Comparison of ENCODE assay signal across 1 cellular context in the genomic region with DNA sequence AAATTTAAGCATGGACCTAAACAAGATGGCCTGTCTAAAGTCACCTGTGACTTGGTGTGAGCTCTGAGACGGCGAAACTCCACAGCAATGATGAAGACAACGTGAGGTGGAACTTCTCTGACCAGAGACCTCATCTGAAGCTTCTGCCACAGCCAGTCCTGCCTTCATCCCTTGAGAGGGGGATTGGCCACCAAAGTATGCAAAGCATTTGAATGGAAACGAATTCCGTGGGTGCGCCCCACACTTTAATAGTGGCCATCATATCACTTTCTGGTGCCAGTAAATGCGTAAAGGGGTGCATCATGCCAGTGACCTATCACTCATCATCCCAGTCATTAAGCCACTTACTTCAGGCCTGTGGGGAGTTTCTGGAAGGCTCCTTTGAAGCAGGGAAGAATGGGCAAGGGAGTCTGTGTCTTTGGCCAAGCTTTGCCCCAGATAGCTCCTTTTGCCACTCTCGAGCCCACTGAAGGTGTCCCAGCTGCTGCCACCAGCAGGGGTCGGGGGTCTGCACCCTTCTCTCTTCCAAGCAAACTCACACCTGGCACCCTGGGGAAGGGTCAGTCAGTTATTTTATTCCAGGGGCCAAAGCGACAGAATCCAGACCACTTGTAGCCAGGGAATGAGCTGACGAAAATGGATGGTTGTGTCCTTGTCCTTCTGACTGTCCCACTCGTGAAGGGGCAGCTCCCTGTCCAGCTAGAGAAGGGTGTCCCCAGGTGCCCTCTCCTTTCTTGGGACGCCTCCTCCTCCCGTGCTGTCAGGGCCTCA.
TF ChIP-seq lines count a peak whose summit lies in the region.

No MANE protein-coding gene starts in this region.

TF ChIP-seq in GM23338, 12 proteins besides CTCF, POLR2A, EP300 and RAD21 (continued from another document):
- TF ChIP-seq, protein P1, sequence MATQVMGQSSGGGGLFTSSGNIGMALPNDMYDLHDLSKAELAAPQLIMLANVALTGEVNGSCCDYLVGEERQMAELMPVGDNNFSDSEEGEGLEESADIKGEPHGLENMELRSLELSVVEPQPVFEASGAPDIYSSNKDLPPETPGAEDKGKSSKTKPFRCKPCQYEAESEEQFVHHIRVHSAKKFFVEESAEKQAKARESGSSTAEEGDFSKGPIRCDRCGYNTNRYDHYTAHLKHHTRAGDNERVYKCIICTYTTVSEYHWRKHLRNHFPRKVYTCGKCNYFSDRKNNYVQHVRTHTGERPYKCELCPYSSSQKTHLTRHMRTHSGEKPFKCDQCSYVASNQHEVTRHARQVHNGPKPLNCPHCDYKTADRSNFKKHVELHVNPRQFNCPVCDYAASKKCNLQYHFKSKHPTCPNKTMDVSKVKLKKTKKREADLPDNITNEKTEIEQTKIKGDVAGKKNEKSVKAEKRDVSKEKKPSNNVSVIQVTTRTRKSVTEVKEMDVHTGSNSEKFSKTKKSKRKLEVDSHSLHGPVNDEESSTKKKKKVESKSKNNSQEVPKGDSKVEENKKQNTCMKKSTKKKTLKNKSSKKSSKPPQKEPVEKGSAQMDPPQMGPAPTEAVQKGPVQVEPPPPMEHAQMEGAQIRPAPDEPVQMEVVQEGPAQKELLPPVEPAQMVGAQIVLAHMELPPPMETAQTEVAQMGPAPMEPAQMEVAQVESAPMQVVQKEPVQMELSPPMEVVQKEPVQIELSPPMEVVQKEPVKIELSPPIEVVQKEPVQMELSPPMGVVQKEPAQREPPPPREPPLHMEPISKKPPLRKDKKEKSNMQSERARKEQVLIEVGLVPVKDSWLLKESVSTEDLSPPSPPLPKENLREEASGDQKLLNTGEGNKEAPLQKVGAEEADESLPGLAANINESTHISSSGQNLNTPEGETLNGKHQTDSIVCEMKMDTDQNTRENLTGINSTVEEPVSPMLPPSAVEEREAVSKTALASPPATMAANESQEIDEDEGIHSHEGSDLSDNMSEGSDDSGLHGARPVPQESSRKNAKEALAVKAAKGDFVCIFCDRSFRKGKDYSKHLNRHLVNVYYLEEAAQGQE (IDR thresholded peaks at IDR 0.05; ENCODE audit: unreplicated experiment): no peak
- no peak for TF ChIP-seq EZH2phosphoT487 (IDR thresholded peaks at IDR 0.05; ENCODE audit: unreplicated experiment)
- TF ChIP-seq CREB1 (CRISPR knock-in tag; IDR thresholded peaks at IDR 0.05; ENCODE audit: low read depth): no peak
- no peak for TF ChIP-seq JUNB (IDR thresholded peaks at IDR 0.05; ENCODE audit: unreplicated experiment)
- TF ChIP-seq ZNF114 (CRISPR knock-in tag; IDR thresholded peaks at IDR 0.05): no peak
- no peak for TF ChIP-seq POLR2AphosphoS5 (IDR thresholded peaks at IDR 0.05; ENCODE audit: low read depth)
- TF ChIP-seq NANOG (IDR thresholded peaks at IDR 0.05; ENCODE audit: borderline replicate concordance): no peak
- TF ChIP-seq, protein P2, sequence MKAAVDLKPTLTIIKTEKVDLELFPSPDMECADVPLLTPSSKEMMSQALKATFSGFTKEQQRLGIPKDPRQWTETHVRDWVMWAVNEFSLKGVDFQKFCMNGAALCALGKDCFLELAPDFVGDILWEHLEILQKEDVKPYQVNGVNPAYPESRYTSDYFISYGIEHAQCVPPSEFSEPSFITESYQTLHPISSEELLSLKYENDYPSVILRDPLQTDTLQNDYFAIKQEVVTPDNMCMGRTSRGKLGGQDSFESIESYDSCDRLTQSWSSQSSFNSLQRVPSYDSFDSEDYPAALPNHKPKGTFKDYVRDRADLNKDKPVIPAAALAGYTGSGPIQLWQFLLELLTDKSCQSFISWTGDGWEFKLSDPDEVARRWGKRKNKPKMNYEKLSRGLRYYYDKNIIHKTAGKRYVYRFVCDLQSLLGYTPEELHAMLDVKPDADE (IDR thresholded peaks at IDR 0.05): no peak
- TF ChIP-seq EZH2 (IDR thresholded peaks at IDR 0.05; ENCODE audit: low read depth, unreplicated experiment): no peak
- no peak for TF ChIP-seq STAT1 (IDR thresholded peaks at IDR 0.05; ENCODE audit: unreplicated experiment)
- TF ChIP-seq ZNF331 (CRISPR knock-in tag; IDR thresholded peaks at IDR 0.05; ENCODE audit: low read depth): no peak
